In the genomic region with DNA sequence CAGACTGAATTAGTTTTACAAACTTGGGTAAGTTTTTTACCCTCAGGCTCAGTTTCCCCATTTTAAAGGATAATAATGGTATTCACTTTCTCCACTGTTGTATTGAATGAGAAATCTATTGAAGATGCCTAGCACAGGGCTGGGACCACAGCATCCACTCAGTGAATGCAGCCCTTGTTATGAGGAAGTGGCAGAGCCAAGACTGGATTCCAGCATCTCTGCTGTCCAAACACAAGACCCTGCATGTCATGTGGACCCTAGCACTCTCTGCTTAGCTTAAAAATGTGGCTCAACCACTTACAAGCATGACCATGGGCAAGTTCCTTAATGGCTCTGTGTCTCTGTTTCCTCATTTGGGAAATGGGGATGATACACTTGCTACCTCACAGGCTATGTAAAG, we compare ENCODE assay signal across 16 cellular contexts.
"Had no signal": no experiment of that assay in that cellular context is flagged by ENCODE, and none has a peak within 500 bp of the region (broad histone marks: within the 10 kb centered on the region; RNA-seq: fewer than 3 reads in every experiment).

No MANE protein-coding gene starts in this region.

- DNase-seq: activated CD4-positive, alpha-beta T cell treated with anti-CD3 and anti-CD28 coated beads for 1 hour; activated effector memory CD4-positive, alpha-beta T cell treated with anti-CD3 and anti-CD28 coated beads, Interleukin-2, amount 50 U/mL, for 16 hours; activated naive CD4-positive, alpha-beta T cell treated with anti-CD3 and anti-CD28 coated beads, Interleukin-2, amount 50 U/mL, for 16 hours; activated T-cell treated with anti-CD3 and anti-CD28 coated beads, Interleukin-2, amount 50 U/mL, for 72 hours; cerebellar nuclear complex; effector memory CD8-positive, alpha-beta T cell; foreskin fibroblast; heart left ventricle; left cardiac atrium; lower lobe of right lung; stimulated activated CD8-positive, alpha-beta memory T cell treated with anti-CD3 and anti-CD28 coated beads, Interleukin-4, amount 100 ng/mL, for 48 hours; stimulated activated naive CD4-positive, alpha-beta T cell; WERI-Rb-1 had no signal

- H3K27me3 ChIP-seq: ascending aorta, heart left ventricle, tibial nerve had no signal

- H3K4me3 ChIP-seq: ascending aorta, heart left ventricle, lower lobe of right lung, tibial nerve had no signal

- ATAC-seq: activated T-cell treated with anti-CD3 and anti-CD28 coated beads, Interleukin-2, amount 50 U/mL, for 72 hours; effector memory CD8-positive, alpha-beta T cell; heart left ventricle; left cardiac atrium; lower lobe of right lung had no signal

- H3K27ac ChIP-seq: ascending aorta, epithelial cell of prostate, heart left ventricle, lower lobe of right lung, tibial nerve, WERI-Rb-1 had no signal
